In genomic region chr6:47438481-47439347, GRCh38 we compare ENCODE assay signal across 12 cellular contexts. TPM values are rescaled to one million over a fixed set of nuclear protein-coding genes. Genes with fewer than 3 reads are reported as not detected.
DNase-seq lines count a peak whose midpoint lies in the region; ATAC-seq, FAIRE-seq and TF ChIP-seq lines count a peak whose summit lies in the region.
"Had no signal": no experiment of that assay in that cellular context is flagged by ENCODE, and none has a peak within 500 bp of the region (broad histone marks: within the 10 kb centered on the region; RNA-seq: fewer than 3 reads in every experiment).

No MANE protein-coding gene starts in this region.

- WGBS in right lobe of liver (ENCODE audit: insufficient coverage, low coverage, low lambda C conversion rate, missing lambda C conversion rate) = 65% methylated on average over 7 of the region's 8 CpGs
- WGBS in HepG2 (ENCODE audit: low lambda C conversion rate) = 68% methylated on average over 8 of the region's 8 CpGs

- no peak overlapping the region for H3K4me3 ChIP-seq in right lobe of liver
- H3K4me3 ChIP-seq in HepG2 (replicated peaks in 1 of 3; ENCODE audit: insufficient read depth in 1 of 3, low read depth in 2 of 3, low read length in 3 of 3) = no peak overlapping the region
- no peak overlapping the region for H3K4me3 ChIP-seq in Peyer's patch

- no peaks in the 10 kb centered on the region for H3K9me3 ChIP-seq in right lobe of liver
- no peaks in the 10 kb centered on the region for H3K9me3 ChIP-seq in HepG2 (ENCODE audit: low read length)
- no peaks in the 10 kb centered on the region for H3K9me3 ChIP-seq in Peyer's patch

- TF ChIP-seq CTCF in right lobe of liver (IDR thresholded peaks at IDR 0.05) (no peak), HepG2 (CRISPR knock-in tag; IDR thresholded peaks at IDR 0.05) (no peak), Peyer's patch (IDR thresholded peaks at IDR 0.05) (no peak)
- TF ChIP-seq CTCF in activated CD8-positive, alpha-beta T cell treated with anti-CD3 and anti-CD28 coated beads for 36 hours (IDR thresholded peaks at IDR 0.05) = no peak

- in situ Hi-C loops in HepG2 (cut with HindIII; ENCODE audit: extremely low pct_ligation_motif_present, low pct_unique_long_range_greater_than_20kb) = no loop called here

- ATAC-seq in right lobe of liver (peak; percentile 39 to 61 (median 52)), HepG2 (no peak), HG02973 (IDR thresholded peaks at IDR 0.05; ENCODE audit: unreplicated experiment) (peak; percentile 68)
- ATAC-seq in activated CD8-positive, alpha-beta T cell treated with anti-CD3 and anti-CD28 coated beads for 36 hours = no peak

- H3K4me1 ChIP-seq in right lobe of liver (peaks cover 0 to 13% (median 0%) of the 10 kb centered on the region in 4 donors), HepG2 (ENCODE audit: insufficient read depth, low read length) (peaks cover 12% of the 10 kb centered on the region), Peyer's patch (peaks cover 0 to 5% (median 1%) of the 10 kb centered on the region in 4 donors)

- peaks cover 4% of the 10 kb centered on the region for H3K9me3 Mint-ChIP-seq in activated CD8-positive, alpha-beta T cell treated with anti-CD3 and anti-CD28 coated beads for 36 hours
- H3K9me3 Mint-ChIP-seq: stimulated activated naive CD8-positive, alpha-beta T cell treated with anti-CD3 and anti-CD28 coated beads, Interleukin-15, Interleukin-2, amounts not matched to agents 100 ng/mL and 50 ng/mL, for 24 hours had no signal

- H3K4me1 Mint-ChIP-seq in activated CD8-positive, alpha-beta T cell treated with anti-CD3 and anti-CD28 coated beads for 36 hours (ENCODE audit: low read depth) = no peaks in the 10 kb centered on the region

- intact Hi-C loops in right lobe of liver (cut with DNase I) (no loop called here), HepG2 (cut with micrococcal nuclease; ENCODE audit: unreplicated experiment) (no loop called here)
- intact Hi-C loops in activated CD8-positive, alpha-beta T cell treated with anti-CD3 and anti-CD28 coated beads for 36 hours (cut with micrococcal nuclease) = no loop called here

- H4K20me1 ChIP-seq in HepG2 (ENCODE audit: insufficient read depth, low read length) = no peaks in the 10 kb centered on the region

- H3K36me3 ChIP-seq in right lobe of liver (no peaks in the 10 kb centered on the region), HepG2 (replicated peaks in 1 of 2; ENCODE audit: control insufficient read depth in 1 of 2, insufficient read depth in 2 of 2, low read length in 2 of 2) (no peaks in the 10 kb centered on the region), Peyer's patch (no peaks in the 10 kb centered on the region)

- CTCF ChIA-PET in HepG2 (lab: Yijun Ruan, JAX; ENCODE audit: low intra/inter-chr PET ratio, low total read pairs) = no interaction called here
- CTCF ChIA-PET in activated CD8-positive, alpha-beta T cell treated with anti-CD3 and anti-CD28 coated beads for 36 hours (lab: Charles Lee) = no interaction called here

- H3K27me3 Mint-ChIP-seq in activated CD8-positive, alpha-beta T cell treated with anti-CD3 and anti-CD28 coated beads for 36 hours = no peaks in the 10 kb centered on the region
- H3K27me3 Mint-ChIP-seq: stimulated activated naive CD8-positive, alpha-beta T cell treated with anti-CD3 and anti-CD28 coated beads, Interleukin-15, Interleukin-2, amounts not matched to agents 100 ng/mL and 50 ng/mL, for 24 hours had no signal

- peak in 1 of 3 donors; percentile 57 for DNase-seq in right lobe of liver
- DNase-seq in HepG2 (ENCODE audit: low spot score) = no peak
- DNase-seq in Peyer's patch = peak in 2 of 3 donors; percentile 38 to 61
- no peak for DNase-seq in AG20443 (ENCODE audit: low spot score)
- no peak for DNase-seq in UCSD-AML1 (lab: John Stamatoyannopoulos, UW; ENCODE audit: unreplicated experiment)
- no peak for DNase-seq in GM19238 (ENCODE audit: insufficient read length, low spot score)
- DNase-seq in activated CD8-positive, alpha-beta T cell treated with anti-CD3 and anti-CD28 coated beads for 36 hours = no peak
- DNase-seq: hippocampal formation, NCI-H2171 treated with DMSO at 0.1 percent for 48 hours had no signal

- H3K36me3 Mint-ChIP-seq in activated CD8-positive, alpha-beta T cell treated with anti-CD3 and anti-CD28 coated beads for 36 hours (ENCODE audit: low read depth) = no peaks in the 10 kb centered on the region

- no peak overlapping the region for H3K27ac ChIP-seq in right lobe of liver
- no peak overlapping the region for H3K27ac ChIP-seq in HepG2 (ENCODE audit: extremely low read length, insufficient read depth, low read length)
- no peak overlapping the region for H3K27ac ChIP-seq in Peyer's patch

- no peaks in the 10 kb centered on the region for H3K27me3 ChIP-seq in right lobe of liver
- H3K27me3 ChIP-seq in HepG2 (ENCODE audit: control insufficient read depth in 1 of 2, insufficient read depth in 2 of 2, low read length in 2 of 2) = no peaks in the 10 kb centered on the region
- H3K27me3 ChIP-seq in Peyer's patch = no peaks in the 10 kb centered on the region

- POLR2A ChIA-PET in HepG2 (lab: Yijun Ruan, JAX) = no interaction called here
- POLR2A ChIA-PET in activated CD8-positive, alpha-beta T cell treated with anti-CD3 and anti-CD28 coated beads for 36 hours (lab: Charles Lee) = no interaction called here

- TF ChIP-seq POLR2A in right lobe of liver (IDR thresholded peaks at IDR 0.05) (no peak), HepG2 (IDR thresholded peaks at IDR 0.05; ENCODE audit: insufficient read depth in 1 of 2, low read depth in 2 of 2, low read length in 2 of 2) (no peak), Peyer's patch (IDR thresholded peaks at IDR 0.05) (no peak)

- H2AFZ ChIP-seq in HepG2 (ENCODE audit: low read length) = no peak overlapping the region

- H3K4me3 Mint-ChIP-seq in activated CD8-positive, alpha-beta T cell treated with anti-CD3 and anti-CD28 coated beads for 36 hours = no peak overlapping the region
- H3K4me3 Mint-ChIP-seq: stimulated activated naive CD8-positive, alpha-beta T cell treated with anti-CD3 and anti-CD28 coated beads, Interleukin-15, Interleukin-2, amounts not matched to agents 100 ng/mL and 50 ng/mL, for 24 hours had no signal

- no peak overlapping the region for H3K4me2 ChIP-seq in HepG2 (ENCODE audit: low read depth, low read length)

- FAIRE-seq in HepG2 (lab: Jason Lieb, UNC) = no peak
- FAIRE-seq: astrocyte had no signal

- TF ChIP-seq RAD21 in HepG2 (CRISPR knock-in tag; IDR thresholded peaks at IDR 0.05) = no peak

- no peak overlapping the region for H3K9ac ChIP-seq in HepG2 (ENCODE audit: insufficient read depth, low read depth, low read length)

- no peak overlapping the region for H3K27ac Mint-ChIP-seq in activated CD8-positive, alpha-beta T cell treated with anti-CD3 and anti-CD28 coated beads for 36 hours
- H3K27ac Mint-ChIP-seq: stimulated activated naive CD8-positive, alpha-beta T cell treated with anti-CD3 and anti-CD28 coated beads, Interleukin-15, Interleukin-2, amounts not matched to agents 100 ng/mL and 50 ng/mL, for 24 hours had no signal

- no TSS peak for BruUV-seq in HepG2 (replicated peaks; lab: Mats Ljungman, UMichigan)

- H3K79me2 ChIP-seq in HepG2 (ENCODE audit: insufficient read depth, low read length) = no peaks in the 10 kb centered on the region

- TF ChIP-seq EP300 in HepG2 (IDR thresholded peaks at IDR 0.05; ENCODE audit: low read depth in 2 of 2, low read length in 2 of 2) = no peak
- TF ChIP-seq EP300 in HepG2 (CRISPR knock-in tag; IDR thresholded peaks at IDR 0.05; ENCODE audit: borderline replicate concordance) = no peak

TF ChIP-seq in HepG2, 621 proteins besides CTCF, POLR2A, EP300 and RAD21 (continues in another document):
- no peak for TF ChIP-seq NFYC (CRISPR knock-in tag; IDR thresholded peaks at IDR 0.05)
- TF ChIP-seq ZNF432 (CRISPR knock-in tag; IDR thresholded peaks at IDR 0.05; ENCODE audit: borderline replicate concordance) = no peak
- TF ChIP-seq ZNF10 (CRISPR knock-in tag; IDR thresholded peaks at IDR 0.05; ENCODE audit: borderline replicate concordance, low read depth) = no peak
- no peak for TF ChIP-seq NFATC3 (CRISPR knock-in tag; IDR thresholded peaks at IDR 0.05)
- no peak for TF ChIP-seq ZNF569 (CRISPR knock-in tag; IDR thresholded peaks at IDR 0.05; ENCODE audit: borderline replicate concordance)
- TF ChIP-seq ZNF83 (CRISPR knock-in tag; IDR thresholded peaks at IDR 0.05; ENCODE audit: borderline replicate concordance) = no peak
- TF ChIP-seq ZNF660 (CRISPR knock-in tag; IDR thresholded peaks at IDR 0.05; ENCODE audit: borderline replicate concordance, low read depth) = no peak

RNA-seq across cellular contexts. Expression of gene CD2AP, which starts 38.9 kb away (rescaled TPM):
- 10 to 100 TPM; 12.0 to 24.8 (median 15.1) TPM for total RNA-seq in right lobe of liver
- 31.9 and 40.1 TPM in 2 replicates for total RNA-seq in HepG2 (2016; rRNA removed; fragmentation: Illumina TruSeq; extraction: Trizol)
- total RNA-seq in HepG2 (2016; cell fraction: cytosol; rRNA removed; fragmentation: Illumina TruSeq; extraction: Trizol; ENCODE audit: low read depth) = 12.4 and 19.0 TPM in 2 replicates
- total RNA-seq in HepG2 (2016; cell fraction: insoluble cytoplasmic fraction; rRNA removed; fragmentation: Illumina TruSeq; extraction: Trizol) = 30.7 and 38.4 TPM in 2 replicates
- 12.4 and 12.6 TPM in 2 replicates for total RNA-seq in HepG2 (2016; cell fraction: membrane; rRNA removed; fragmentation: Illumina TruSeq; extraction: Trizol)
- 42.9 and 47.2 TPM in 2 replicates for total RNA-seq in HepG2 (2016; cell fraction: nucleus; rRNA removed; fragmentation: Illumina TruSeq; extraction: Trizol)
- 6.0 and 8.6 TPM in 2 replicates for polyA plus RNA-seq in HepG2 (2011; rRNA removed)
- polyA plus RNA-seq in HepG2 (2011; cell fraction: cytosol; rRNA removed) = 2.4 and 4.1 TPM in 2 replicates
- 5.8 and 8.0 TPM in 2 replicates for polyA plus RNA-seq in HepG2 (2011; cell fraction: nucleus; rRNA removed)
- polyA plus RNA-seq in HepG2 (2012) = 20.4 and 25.9 TPM in 2 replicates
- polyA plus RNA-seq in HepG2 (2016; cell fraction: cytosol; fragmentation: Illumina TruSeq; extraction: Trizol; ENCODE audit: low read depth) = 1.0 and 1.1 TPM in 2 replicates
- 41.6 and 46.6 TPM in 2 replicates for polyA plus RNA-seq in HepG2 (2016; cell fraction: insoluble cytoplasmic fraction; fragmentation: Illumina TruSeq; extraction: Trizol; ENCODE audit: low read depth)
- 5.3 and 5.7 TPM in 2 replicates for polyA plus RNA-seq in HepG2 (2016; cell fraction: membrane; fragmentation: Illumina TruSeq; extraction: Trizol; ENCODE audit: low read depth)
- 31.0 and 34.8 TPM in 2 replicates for polyA plus RNA-seq in HepG2 (2016; cell fraction: nucleus; fragmentation: Illumina TruSeq; extraction: Trizol; ENCODE audit: insufficient read depth, low read depth)
- polyA minus RNA-seq in HepG2 (2011; rRNA and poly(A)+ RNA removed; ENCODE audit: low replicate concordance) = 1.9 and 2.4 TPM in 2 replicates
- polyA minus RNA-seq in HepG2 (2011; cell fraction: cytosol; rRNA and poly(A)+ RNA removed) = 9.9 and 10.5 TPM in 2 replicates
- 84.8 and 85.6 TPM in 2 replicates for polyA minus RNA-seq in HepG2 (2011; cell fraction: nucleus; rRNA and poly(A)+ RNA removed)
- 100 to 1,000 TPM in 2 of 4 donors, 10 to 100 TPM in 2; 59.4 to 151 (median 96.8) TPM for total RNA-seq in Peyer's patch
- total RNA-seq in activated CD8-positive, alpha-beta T cell treated with anti-CD3 and anti-CD28 coated beads for 36 hours = 10 to 100 TPM; 28.3 to 29.2 TPM

Comparison
In these comparisons a context has a peak if more than half of its experiments do, and no peak if none do; other contexts are left out.
1. ATAC-seq: peak in right lobe of liver (4 of 4) and HG02973 (single experiment); none in HepG2 (single experiment) and activated CD8-positive, alpha-beta T cell treated with anti-CD3 and anti-CD28 coated beads for 36 hours (single experiment).
2. DNase-seq: peak in Peyer's patch (2 of 3); none in HepG2 (single experiment), AG20443 (single experiment), UCSD-AML1 (single experiment), GM19238 (single experiment) and activated CD8-positive, alpha-beta T cell treated with anti-CD3 and anti-CD28 coated beads for 36 hours (single experiment).